In genomic region chr12:89185181-89185580, GRCh38 we compare ENCODE assay signal across 19 cellular contexts.
"Had no signal": no experiment of that assay in that cellular context is flagged by ENCODE, and none has a peak within 500 bp of the region (broad histone marks: within the 10 kb centered on the region; RNA-seq: fewer than 3 reads in every experiment).

No MANE protein-coding gene starts in this region.

- H3K4me3 Mint-ChIP-seq: endodermal cell; naive thymus-derived CD8-positive, alpha-beta T cell; neural crest cell had no signal

- H2AFZ ChIP-seq: hepatocyte had no signal

- H3K4me3 ChIP-seq: colonic mucosa, hepatocyte, mucosa of descending colon, right atrium auricular region, sigmoid colon, stomach had no signal

- FAIRE-seq: islet of Langerhans, small intestine had no signal

- ATAC-seq: mucosa of descending colon; naive thymus-derived CD8-positive, alpha-beta T cell had no signal

- H3K9me3 ChIP-seq: colonic mucosa had no signal

- H3K27ac ChIP-seq: colonic mucosa, hepatocyte, right atrium auricular region, sigmoid colon, stomach had no signal

- H3K27me3 ChIP-seq: colonic mucosa, hepatocyte, right atrium auricular region, sigmoid colon, stomach had no signal

- H3K4me2 ChIP-seq: hepatocyte had no signal

- H3K27ac Mint-ChIP-seq: endodermal cell; naive thymus-derived CD8-positive, alpha-beta T cell had no signal

- H3K79me2 ChIP-seq: hepatocyte had no signal

- H3K36me3 ChIP-seq: colonic mucosa, right atrium auricular region, sigmoid colon, stomach had no signal

- DNase-seq: colonic mucosa; dermis blood vessel endothelial cell; effector CD4-positive, alpha-beta T cell; endodermal cell; foreskin melanocyte; head of caudate nucleus; kidney glomerular epithelial cell; mucosa of descending colon; naive thymus-derived CD8-positive, alpha-beta T cell; posterior cingulate gyrus; sigmoid colon; small intestine; stimulated activated CD4-positive, alpha-beta T cell treated with anti-CD3 and anti-CD28 coated beads, Interleukin-12 subunit alpha, Interleukin-12 subunit beta, amount 100 ng/mL, for 4 hours; stimulated activated naive CD4-positive, alpha-beta T cell; stomach had no signal

- H3K4me1 ChIP-seq: colonic mucosa had no signal
